27 cellular contexts compared by ENCODE assay signal in genomic region chr3:45021936-45022335, GRCh38. TPM values are rescaled to one million over a fixed set of nuclear protein-coding genes. Genes with fewer than 3 reads are reported as not detected.
"Had no signal": no experiment of that assay in that cellular context is flagged by ENCODE, and none has a peak within 500 bp of the region (broad histone marks: within the 10 kb centered on the region; RNA-seq: fewer than 3 reads in every experiment).

No MANE protein-coding gene starts in this region.

- H3K4me3 ChIP-seq: ascending aorta, pancreas, prostate gland, skin epidermis, thoracic aorta had no signal

- H3K4me1 ChIP-seq: foreskin keratinocyte, prostate gland had no signal

- H3K27me3 Mint-ChIP-seq: activated naive CD8-positive, alpha-beta T cell treated with anti-CD3 and anti-CD28 coated beads for 36 hours; brain; type B pancreatic cell had no signal

- H3K27ac Mint-ChIP-seq: activated CD4-positive, alpha-beta memory T cell treated with anti-CD3 and anti-CD28 coated beads for 36 hours; activated CD4-positive, alpha-beta T cell treated with anti-CD3 and anti-CD28 coated beads, Interleukin-2, amount 10 ng/mL, durations not matched to agents 24 days and 14 days; activated naive CD4-positive, alpha-beta T cell treated with anti-CD3 and anti-CD28 coated beads for 36 hours; activated naive CD8-positive, alpha-beta T cell treated with anti-CD3 and anti-CD28 coated beads for 36 hours; activated T-helper 1 cell treated with anti-CD3 and anti-CD28 coated beads, Interleukin-12 subunit alpha, Interleukin-12 subunit beta, Interleukin-2, Interleukin-4 antibody, amounts not matched to agents 30 ng/mL and 10 ng/mL and 1 ng/mL, durations not matched to agents 14 hours and 24 hours and 36 hours; memory B cell; type B pancreatic cell had no signal

- H3K27me3 ChIP-seq: ascending aorta, foreskin keratinocyte, pancreas had no signal

- H3K9me3 Mint-ChIP-seq: activated CD4-positive, alpha-beta memory T cell treated with anti-CD3 and anti-CD28 coated beads for 36 hours; activated CD4-positive, alpha-beta T cell treated with anti-CD3 and anti-CD28 coated beads, Interleukin-2, amount 10 ng/mL, durations not matched to agents 24 days and 14 days; activated naive CD4-positive, alpha-beta T cell treated with anti-CD3 and anti-CD28 coated beads for 36 hours; activated naive CD8-positive, alpha-beta T cell treated with anti-CD3 and anti-CD28 coated beads for 36 hours; activated T-helper 1 cell treated with anti-CD3 and anti-CD28 coated beads, Interleukin-12 subunit alpha, Interleukin-12 subunit beta, Interleukin-2, Interleukin-4 antibody, amounts not matched to agents 30 ng/mL and 10 ng/mL and 1 ng/mL, durations not matched to agents 14 hours and 24 hours and 36 hours; brain; memory B cell; type B pancreatic cell had no signal

- H3K27ac ChIP-seq: ascending aorta, foreskin keratinocyte, pancreas, prostate gland, thoracic aorta, VCaP had no signal

- H3K36me3 Mint-ChIP-seq: memory B cell had no signal

- H3K36me3 ChIP-seq: ascending aorta, pancreas, prostate gland, thoracic aorta had no signal

- DNase-seq: activated CD4-positive, alpha-beta memory T cell treated with anti-CD3 and anti-CD28 coated beads for 36 hours; activated CD4-positive, alpha-beta T cell treated with anti-CD3 and anti-CD28 coated beads, Interleukin-2, amount 10 ng/mL, durations not matched to agents 24 days and 14 days; activated CD8-positive, alpha-beta memory T cell treated with anti-CD3 and anti-CD28 coated beads, Interleukin-2, amount 50 U/mL, for 4 hours; activated effector memory CD4-positive, alpha-beta T cell treated with anti-CD3 and anti-CD28 coated beads, Interleukin-2, amount 50 U/mL, for 16 hours; activated naive CD4-positive, alpha-beta T cell treated with anti-CD3 and anti-CD28 coated beads for 36 hours; activated naive CD8-positive, alpha-beta T cell treated with anti-CD3 and anti-CD28 coated beads for 36 hours; activated T-cell treated with anti-CD3 and anti-CD28 coated beads, Interleukin-2, amount 50 U/mL, for 1 hour; caudate nucleus; foreskin keratinocyte; midbrain; pancreas; retina; stimulated activated CD4-positive, alpha-beta T cell treated with anti-CD3 and anti-CD28 coated beads, Interleukin-12 subunit alpha, Interleukin-12 subunit beta, amount 100 ng/mL, for 4 hours; stimulated activated CD4-positive, alpha-beta T cell treated with anti-CD3 and anti-CD28 coated beads, Interleukin-4, amount 100 ng/mL, for 1 hour; stimulated activated naive CD8-positive, alpha-beta T cell treated with anti-CD3 and anti-CD28 coated beads, Interleukin-15, Interleukin-2, amounts not matched to agents 100 U/mL and 50 U/mL, for 24 hours; T-helper 9 cell had no signal

- H3K4me3 Mint-ChIP-seq: activated CD4-positive, alpha-beta memory T cell treated with anti-CD3 and anti-CD28 coated beads for 36 hours; activated CD4-positive, alpha-beta T cell treated with anti-CD3 and anti-CD28 coated beads, Interleukin-2, amount 10 ng/mL, durations not matched to agents 24 days and 14 days; activated naive CD4-positive, alpha-beta T cell treated with anti-CD3 and anti-CD28 coated beads for 36 hours; activated naive CD8-positive, alpha-beta T cell treated with anti-CD3 and anti-CD28 coated beads for 36 hours; activated T-helper 1 cell treated with anti-CD3 and anti-CD28 coated beads, Interleukin-12 subunit alpha, Interleukin-12 subunit beta, Interleukin-2, Interleukin-4 antibody, amounts not matched to agents 30 ng/mL and 10 ng/mL and 1 ng/mL, durations not matched to agents 14 hours and 24 hours and 36 hours; brain; memory B cell; type B pancreatic cell had no signal

- ATAC-seq: foreskin keratinocyte; stimulated activated naive CD8-positive, alpha-beta T cell treated with anti-CD3 and anti-CD28 coated beads, Interleukin-15, Interleukin-2, amounts not matched to agents 100 U/mL and 50 U/mL, for 24 hours had no signal

- H3K9me3 ChIP-seq: ascending aorta, pancreas, prostate gland, thoracic aorta had no signal

RNA-seq across cellular contexts. Expression of gene CLEC3B, which starts 4.2 kb away (rescaled TPM):
- total RNA-seq: activated CD4-positive, alpha-beta memory T cell treated with anti-CD3 and anti-CD28 coated beads for 36 hours; activated CD4-positive, alpha-beta T cell treated with anti-CD3 and anti-CD28 coated beads, Interleukin-2, amount 10 ng/mL, durations not matched to agents 24 days and 14 days; activated naive CD4-positive, alpha-beta T cell treated with anti-CD3 and anti-CD28 coated beads for 36 hours; activated naive CD8-positive, alpha-beta T cell treated with anti-CD3 and anti-CD28 coated beads for 36 hours; activated T-helper 1 cell treated with anti-CD3 and anti-CD28 coated beads, Interleukin-12 subunit alpha, Interleukin-12 subunit beta, Interleukin-2, Interleukin-4 antibody, amounts not matched to agents 30 ng/mL and 10 ng/mL and 1 ng/mL, durations not matched to agents 14 hours and 24 hours and 36 hours; endothelial cell of umbilical vein; foreskin keratinocyte; glomerular endothelial cell had no signal
